Comparison of ENCODE assay signal across 2 cellular contexts in the genomic region with DNA sequence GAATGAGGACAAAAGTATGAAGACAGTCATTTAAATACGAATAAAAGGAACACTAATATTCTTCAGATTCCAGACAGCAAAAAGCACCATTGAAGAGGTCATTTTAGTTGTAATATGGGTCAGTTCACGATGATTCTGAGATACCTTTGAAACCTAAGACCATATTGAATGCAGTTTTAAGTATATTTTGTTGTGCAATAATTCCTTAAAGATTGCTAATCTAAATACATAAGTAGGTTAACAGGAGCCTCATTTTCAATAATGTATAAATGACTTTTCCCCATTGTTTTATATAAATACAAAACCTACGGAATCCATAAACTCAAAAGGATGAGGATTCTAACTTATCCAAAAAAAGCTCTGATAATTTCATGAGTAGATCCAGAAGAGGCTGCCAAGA.
TF ChIP-seq lines count a peak whose summit lies in the region.

No MANE protein-coding gene starts in this region.

TF ChIP-seq in IMR-90, 13 proteins besides CTCF, POLR2A, EP300 and RAD21:
- TF ChIP-seq CEBPB (IDR thresholded peaks at IDR 0.05; ENCODE audit: low read depth, low read length), result peak; percentile 59
- no peak for TF ChIP-seq NFE2L2 (IDR thresholded peaks at IDR 0.05; ENCODE audit: low read depth, low read length)

TF ChIP-seq in K562, 482 proteins besides CTCF, POLR2A, EP300 and RAD21:
- TF ChIP-seq HEY1 (CRISPR knock-in tag; IDR thresholded peaks at IDR 0.05; ENCODE audit: borderline replicate concordance) (no peak), CEBPB (tag; IDR thresholded peaks at IDR 0.05) (peak; percentile 56)
